In genomic region chr2:23631391-23631790, GRCh38 we compare ENCODE assay signal across 26 cellular contexts.
"Had no signal": no experiment of that assay in that cellular context is flagged by ENCODE, and none has a peak within 500 bp of the region (broad histone marks: within the 10 kb centered on the region; RNA-seq: fewer than 3 reads in every experiment).

No MANE protein-coding gene starts in this region.

- DNase-seq: head of caudate nucleus; hippocampal formation; left colon; left lung; midbrain; mucosa of descending colon; naive thymus-derived CD4-positive, alpha-beta T cell; nucleus accumbens; right cardiac atrium; stimulated activated CD4-positive, alpha-beta T cell treated with anti-CD3 and anti-CD28 coated beads, Interleukin-4, amount 100 ng/mL, for 24 hours; stimulated activated naive CD4-positive, alpha-beta T cell; tibial artery; trophoblast cell; upper lobe of right lung had no signal

- ATAC-seq: left colon; left lung; mucosa of descending colon; naive thymus-derived CD4-positive, alpha-beta T cell; natural killer cell treated with Interleukin-12 subunit alpha and Interleukin-12 subunit beta and Interleukin-15 and Interleukin-18, amount 100 ng/mL, for 72 hours; right cardiac atrium; sciatic nerve; stimulated activated effector memory CD8-positive, alpha-beta T cell treated with anti-CD3 and anti-CD28 coated beads, Interleukin-12 subunit alpha, Interleukin-12 subunit beta, amount 100 ng/mL, for 72 hours; upper lobe of right lung had no signal

- H3K36me3 ChIP-seq: left lung, suprapubic skin, thoracic aorta, upper lobe of right lung had no signal

- H3K36me3 Mint-ChIP-seq: memory B cell; natural killer cell treated with Interleukin-12 subunit alpha and Interleukin-12 subunit beta and Interleukin-15 and Interleukin-18, amount 100 ng/mL, for 72 hours; stimulated activated effector memory CD8-positive, alpha-beta T cell treated with anti-CD3 and anti-CD28 coated beads, Interleukin-12 subunit alpha, Interleukin-12 subunit beta, amount 100 ng/mL, for 72 hours had no signal

- H3K9me3 Mint-ChIP-seq: memory B cell; natural killer cell treated with Interleukin-12 subunit alpha and Interleukin-12 subunit beta and Interleukin-15 and Interleukin-18, amount 100 ng/mL, for 72 hours; stimulated activated effector memory CD8-positive, alpha-beta T cell treated with anti-CD3 and anti-CD28 coated beads, Interleukin-12 subunit alpha, Interleukin-12 subunit beta, amount 100 ng/mL, for 72 hours; stimulated activated naive CD8-positive, alpha-beta T cell treated with anti-CD3 and anti-CD28 coated beads, Interleukin-15, Interleukin-2, amounts not matched to agents 100 ng/mL and 50 ng/mL, for 24 hours had no signal

- H3K4me1 Mint-ChIP-seq: memory B cell; stimulated activated effector memory CD8-positive, alpha-beta T cell treated with anti-CD3 and anti-CD28 coated beads, Interleukin-12 subunit alpha, Interleukin-12 subunit beta, amount 100 ng/mL, for 72 hours had no signal

- H3K27me3 ChIP-seq: left lung, suprapubic skin, tibial artery, upper lobe of right lung had no signal

- H3K27ac ChIP-seq: left lung, parathyroid adenoma, skin epidermis, suprapubic skin, thoracic aorta, tibial artery, upper lobe of right lung had no signal

- H3K4me3 ChIP-seq: left lung, mucosa of descending colon, skin epidermis, suprapubic skin, thoracic aorta, tibial artery, upper lobe of right lung had no signal

- H3K4me1 ChIP-seq: left lung, parathyroid adenoma, suprapubic skin, upper lobe of right lung had no signal

- H3K27me3 Mint-ChIP-seq: memory B cell; naive thymus-derived CD4-positive, alpha-beta T cell; natural killer cell treated with Interleukin-12 subunit alpha and Interleukin-12 subunit beta and Interleukin-15 and Interleukin-18, amount 100 ng/mL, for 72 hours; stimulated activated naive CD8-positive, alpha-beta T cell treated with anti-CD3 and anti-CD28 coated beads, Interleukin-15, Interleukin-2, amounts not matched to agents 100 ng/mL and 50 ng/mL, for 24 hours had no signal

- H2AFZ ChIP-seq: parathyroid adenoma had no signal

- H3K27ac Mint-ChIP-seq: memory B cell; natural killer cell treated with Interleukin-12 subunit alpha and Interleukin-12 subunit beta and Interleukin-15 and Interleukin-18, amount 100 ng/mL, for 72 hours; progenitor cell of endocrine pancreas; stimulated activated effector memory CD8-positive, alpha-beta T cell treated with anti-CD3 and anti-CD28 coated beads, Interleukin-12 subunit alpha, Interleukin-12 subunit beta, amount 100 ng/mL, for 72 hours; stimulated activated naive CD8-positive, alpha-beta T cell treated with anti-CD3 and anti-CD28 coated beads, Interleukin-15, Interleukin-2, amounts not matched to agents 100 ng/mL and 50 ng/mL, for 24 hours had no signal

- H3K9ac ChIP-seq: parathyroid adenoma had no signal

- H3K4me3 Mint-ChIP-seq: memory B cell; naive thymus-derived CD4-positive, alpha-beta T cell; natural killer cell treated with Interleukin-12 subunit alpha and Interleukin-12 subunit beta and Interleukin-15 and Interleukin-18, amount 100 ng/mL, for 72 hours; stimulated activated effector memory CD8-positive, alpha-beta T cell treated with anti-CD3 and anti-CD28 coated beads, Interleukin-12 subunit alpha, Interleukin-12 subunit beta, amount 100 ng/mL, for 72 hours; stimulated activated naive CD8-positive, alpha-beta T cell treated with anti-CD3 and anti-CD28 coated beads, Interleukin-15, Interleukin-2, amounts not matched to agents 100 ng/mL and 50 ng/mL, for 24 hours had no signal

- FAIRE-seq: keratinocyte, urothelium cell line had no signal

- H3K9me3 ChIP-seq: left lung, mucosa of descending colon, suprapubic skin, thoracic aorta, tibial artery, upper lobe of right lung had no signal
